10 cellular contexts compared by ENCODE assay signal in genomic region chr5:61599370-61600140, GRCh38.
DNase-seq lines count a peak whose midpoint lies in the region; ATAC-seq and TF ChIP-seq lines count a peak whose summit lies in the region.
"Had no signal": no experiment of that assay in that cellular context is flagged by ENCODE, and none has a peak within 500 bp of the region (broad histone marks: within the 10 kb centered on the region; RNA-seq: fewer than 3 reads in every experiment).

No MANE protein-coding gene starts in this region.

- no peak overlapping the region for H3K4me3 Mint-ChIP-seq in MCF 10A (ENCODE audit: unreplicated experiment)
- H3K4me3 Mint-ChIP-seq in activated T-cell treated with anti-CD3 and anti-CD28 coated beads, Interleukin-2, amount 50 U/mL, for 4 hours = no peak overlapping the region

- H3K9me3 Mint-ChIP-seq in MCF 10A (ENCODE audit: unreplicated experiment) = no peaks in the 10 kb centered on the region
- no peaks in the 10 kb centered on the region for H3K9me3 Mint-ChIP-seq in activated T-cell treated with anti-CD3 and anti-CD28 coated beads, Interleukin-2, amount 50 U/mL, for 4 hours

- H3K27me3 Mint-ChIP-seq in MCF 10A (ENCODE audit: insufficient read depth, unreplicated experiment) = no peaks in the 10 kb centered on the region
- H3K27me3 Mint-ChIP-seq in activated T-cell treated with anti-CD3 and anti-CD28 coated beads, Interleukin-2, amount 50 U/mL, for 4 hours (ENCODE audit: low read depth) = peaks cover 9% of the 10 kb centered on the region

- no peaks in the 10 kb centered on the region for H3K36me3 Mint-ChIP-seq in MCF 10A (ENCODE audit: insufficient read depth, unreplicated experiment)
- no peaks in the 10 kb centered on the region for H3K36me3 Mint-ChIP-seq in activated T-cell treated with anti-CD3 and anti-CD28 coated beads, Interleukin-2, amount 50 U/mL, for 4 hours (ENCODE audit: insufficient read depth)

- POLR2A ChIA-PET in MCF 10A (lab: Yijun Ruan, JAX) = no interaction called here

- DNase-seq in AG10803 (ENCODE audit: low read depth) (peak; percentile 36), Kasumi-1 (lab: John Stamatoyannopoulos, UW) (peak; percentile 3 to 33), MCF 10A (ENCODE audit: unreplicated experiment) (peak; percentile 14), lower lobe of right lung (no peak), OCI-M1 (lab: John Stamatoyannopoulos, UW) (no peak), gastrocnemius medialis (no peak)
- no peak for DNase-seq in activated T-cell treated with anti-CD3 and anti-CD28 coated beads, Interleukin-2, amount 50 U/mL, for 4 hours
- DNase-seq: activated effector memory CD4-positive, alpha-beta T cell treated with Interleukin-2 at 50 U/mL for 16 hours; nucleus accumbens had no signal

- CTCF ChIA-PET in MCF 10A (lab: Yijun Ruan, JAX) = interaction anchor here (1.3 kb wide), 1 partner anchor 18 kb away, joined by 3 read pairs; no protein-coding TSS in a partner anchor

- intact Hi-C loops in MCF 10A (cut with micrococcal nuclease) = no loop called here
- intact Hi-C loops in lower lobe of right lung (cut with DNase I) = no loop called here
- intact Hi-C loops in gastrocnemius medialis (cut with DNase I; ENCODE audit: low total_unique reads) = no loop called here

- H3K4me3 ChIP-seq in AG10803 (ENCODE audit: low read length) (no peak overlapping the region), lower lobe of right lung (no peak overlapping the region), gastrocnemius medialis (no peak overlapping the region)

- in situ Hi-C loops in gastrocnemius medialis (cut with MboI; ENCODE audit: low sequenced_read_pairs in 4 of 4) = no loop called here

- TF ChIP-seq CTCF in AG10803 (conservative IDR thresholded peaks at IDR 0.05; ENCODE audit: low read length) (no peak), MCF 10A (IDR thresholded peaks at IDR 0.05; ENCODE audit: unreplicated experiment) (no peak), lower lobe of right lung (IDR thresholded peaks at IDR 0.05) (no peak), gastrocnemius medialis (IDR thresholded peaks at IDR 0.05 in 4 of 5, conservative IDR thresholded peaks at IDR 0.05 in 1 of 5) (no peak)

- TF ChIP-seq POLR2A in gastrocnemius medialis (IDR thresholded peaks at IDR 0.05) = no peak

- H3K27ac Mint-ChIP-seq in MCF 10A (ENCODE audit: low read depth, unreplicated experiment) = no peak overlapping the region

- H3K27me3 ChIP-seq in lower lobe of right lung (ENCODE audit: low read depth) (no peaks in the 10 kb centered on the region), gastrocnemius medialis (no peaks in the 10 kb centered on the region)

- no peaks in the 10 kb centered on the region for H3K9me3 ChIP-seq in lower lobe of right lung
- H3K9me3 ChIP-seq in gastrocnemius medialis = no peaks in the 10 kb centered on the region

- peaks cover 7% of the 10 kb centered on the region for H3K4me1 ChIP-seq in lower lobe of right lung
- no peaks in the 10 kb centered on the region for H3K4me1 ChIP-seq in gastrocnemius medialis

- peak overlapping the region; percentile 9 for H3K27ac ChIP-seq in lower lobe of right lung
- no peak overlapping the region for H3K27ac ChIP-seq in gastrocnemius medialis

- H3K4me1 Mint-ChIP-seq in MCF 10A (ENCODE audit: insufficient read depth, unreplicated experiment) = no peaks in the 10 kb centered on the region
- no peaks in the 10 kb centered on the region for H3K4me1 Mint-ChIP-seq in activated T-cell treated with anti-CD3 and anti-CD28 coated beads, Interleukin-2, amount 50 U/mL, for 4 hours (ENCODE audit: low read depth)

- BruUV-seq in MCF 10A (replicated peaks; lab: Mats Ljungman, UMichigan) = no TSS peak

- ATAC-seq in lower lobe of right lung (peak; percentile 14 to 45), gastrocnemius medialis (no peak), HG03097 (IDR thresholded peaks at IDR 0.05; ENCODE audit: low FRiP score, unreplicated experiment) (no peak)
- ATAC-seq in activated T-cell treated with anti-CD3 and anti-CD28 coated beads, Interleukin-2, amount 50 U/mL, for 4 hours = no peak

- H3K36me3 ChIP-seq in lower lobe of right lung (no peaks in the 10 kb centered on the region), gastrocnemius medialis (no peaks in the 10 kb centered on the region)

Comparison
In these comparisons a context has a peak if more than half of its experiments do, and no peak if none do; other contexts are left out.
1. DNase-seq: peak in AG10803 (single experiment), Kasumi-1 (2 of 2) and MCF 10A (single experiment); none in lower lobe of right lung (single experiment), OCI-M1 (single experiment), gastrocnemius medialis (0 of 2) and activated T-cell treated with anti-CD3 and anti-CD28 coated beads, Interleukin-2, amount 50 U/mL, for 4 hours (single experiment).
2. ATAC-seq: peak in lower lobe of right lung (2 of 2); none in gastrocnemius medialis (0 of 2), HG03097 (single experiment) and activated T-cell treated with anti-CD3 and anti-CD28 coated beads, Interleukin-2, amount 50 U/mL, for 4 hours (0 of 2).